In genomic region chr10:7667262-7668141, GRCh38 we compare ENCODE assay signal across 9 cellular contexts. TPM values are rescaled to one million over a fixed set of nuclear protein-coding genes. Genes with fewer than 3 reads are reported as not detected.
DNase-seq lines count a peak whose midpoint lies in the region; FAIRE-seq and TF ChIP-seq lines count a peak whose summit lies in the region.
"Had no signal": no experiment of that assay in that cellular context is flagged by ENCODE, and none has a peak within 500 bp of the region (broad histone marks: within the 10 kb centered on the region; RNA-seq: fewer than 3 reads in every experiment).

No MANE protein-coding gene starts in this region.

- H2BK5ac ChIP-seq in neuronal stem cell (ENCODE audit: low read length) = no peak overlapping the region

- peak overlapping the region; percentile 80 for H3K4me3 Mint-ChIP-seq in glutamatergic neuron (ENCODE audit: unreplicated experiment)

- peaks cover 2% of the 10 kb centered on the region for H3K9me3 Mint-ChIP-seq in glutamatergic neuron (ENCODE audit: unreplicated experiment)

- H3K27me3 Mint-ChIP-seq in glutamatergic neuron (ENCODE audit: unreplicated experiment) = peaks cover 22% of the 10 kb centered on the region

- peak overlapping the region; percentile 68 for H3K23ac ChIP-seq in neuronal stem cell (ENCODE audit: low read depth, low read length, poor library complexity)

- CTCF ChIA-PET in BJ (lab: Yijun Ruan, JAX) = no interaction called here
- CTCF ChIA-PET in HEK293T (lab: Yijun Ruan, JAX) = interaction anchor here (2.4 kb wide), 1 partner anchor 19 kb away, joined by 7 read pairs; no protein-coding TSS in a partner anchor

- H3K27ac ChIP-seq in Peyer's patch (peak overlapping the region in 3 of 4 donors; percentile 17 to 54 (median 25)), neuronal stem cell (replicated peaks; ENCODE audit: low read length) (no peak overlapping the region), caudate nucleus (ENCODE audit: low read depth, low read length) (no peak overlapping the region)
- H3K27ac ChIP-seq: HL-60 had no signal

- no peaks in the 10 kb centered on the region for H3K36me3 ChIP-seq in BJ (ENCODE audit: control insufficient read depth, insufficient read depth, low read length)
- H3K36me3 ChIP-seq in Peyer's patch = no peaks in the 10 kb centered on the region
- no peaks in the 10 kb centered on the region for H3K36me3 ChIP-seq in neuronal stem cell (replicated peaks in 1 of 2; ENCODE audit: control insufficient read depth in 2 of 2, insufficient read depth in 2 of 2, low read length in 2 of 2)

- no peak overlapping the region for H2BK12ac ChIP-seq in neuronal stem cell (ENCODE audit: low read length)

- H3K14ac ChIP-seq in neuronal stem cell (ENCODE audit: low read length) = no peak overlapping the region

- no CpG with 5 or more reads among the region's 44 CpGs for WGBS in neuronal stem cell (ENCODE audit: extremely low coverage in 2 of 2, insufficient read length in 2 of 2, insufficient replicate concordance in 1 of 2), 2 donors

- H2AFZ ChIP-seq in neuronal stem cell (ENCODE audit: low read length) = peak overlapping the region; percentile 40

- no peak overlapping the region for H2BK15ac ChIP-seq in neuronal stem cell (ENCODE audit: low read length)

- H3K4ac ChIP-seq in neuronal stem cell (ENCODE audit: low read length) = no peak overlapping the region

- no peaks in the 10 kb centered on the region for H3K36me3 Mint-ChIP-seq in glutamatergic neuron (ENCODE audit: unreplicated experiment)

- TF ChIP-seq POLR2A in Peyer's patch (IDR thresholded peaks at IDR 0.05) (no peak), GM12891 (IDR thresholded peaks at IDR 0.05; ENCODE audit: low read depth, low read length) (no peak)

- no peak overlapping the region for H4K8ac ChIP-seq in neuronal stem cell (ENCODE audit: low read depth, low read length)

- H3K4me1 ChIP-seq in Peyer's patch (no peaks in the 10 kb centered on the region), neuronal stem cell (ENCODE audit: control insufficient read depth in 2 of 2, insufficient read depth in 1 of 2, low read depth in 1 of 2, low read length in 2 of 2) (peaks cover 0 to 6% of the 10 kb centered on the region in 2 donors)

- H3K4me1 Mint-ChIP-seq in glutamatergic neuron (ENCODE audit: low read depth, unreplicated experiment) = peaks cover 12% of the 10 kb centered on the region

- peaks cover 0 to 5% (median 0%) of the 10 kb centered on the region in 4 donors for H3K9me3 ChIP-seq in Peyer's patch
- no peaks in the 10 kb centered on the region for H3K9me3 ChIP-seq in neuronal stem cell (replicated peaks in 1 of 2; ENCODE audit: control insufficient read depth in 2 of 2, insufficient read depth in 1 of 2, low read depth in 1 of 2, low read length in 2 of 2)

- POLR2A ChIA-PET in BJ (lab: Charles Lee) (no interaction called here), HEK293T (lab: Yijun Ruan, JAX) (no interaction called here)

- no peak for DNase-seq in BJ (ENCODE audit: low read depth)
- no peak for DNase-seq in Peyer's patch
- DNase-seq in glutamatergic neuron = peak; percentile 21
- DNase-seq in neuronal stem cell (ENCODE audit: low spot score) = peak; percentile 23
- DNase-seq in HEK293T (ENCODE audit: extremely low spot score) = no peak
- DNase-seq in GM12891 (ENCODE audit: insufficient read length, low spot score) = no peak
- DNase-seq in AG20443 (ENCODE audit: low spot score) = no peak
- DNase-seq in caudate nucleus (lab: John Stamatoyannopoulos, UW) = no peak

- H3K27me3 ChIP-seq in BJ (ENCODE audit: control insufficient read depth, insufficient read depth, low read length) (no peaks in the 10 kb centered on the region; the same call in 1 of the 2 replicates), Peyer's patch (peaks cover 0 to 5% of the 10 kb centered on the region in 2 donors), neuronal stem cell (ENCODE audit: control insufficient read depth in 3 of 3, insufficient read depth in 3 of 3, low read depth in 1 of 3, low read length in 3 of 3) (peaks cover 4 to 46% (median 26%) of the 10 kb centered on the region in 3 experiments)

- no peak overlapping the region for H3K27ac Mint-ChIP-seq in glutamatergic neuron (ENCODE audit: unreplicated experiment)

- peak overlapping the region; percentile 34 for H3K4me3 ChIP-seq in BJ (ENCODE audit: low read depth, low read length)
- peak overlapping the region in 3 of 4 donors; percentile 30 to 61 (median 34) for H3K4me3 ChIP-seq in Peyer's patch
- peak overlapping the region in 1 of 2 donors; percentile 76 for H3K4me3 ChIP-seq in neuronal stem cell (ENCODE audit: low read length in 2 of 2)

- H4K91ac ChIP-seq in neuronal stem cell (ENCODE audit: low read depth, low read length, poor library complexity) = no peak overlapping the region

- no peak overlapping the region for H2AK5ac ChIP-seq in neuronal stem cell (ENCODE audit: low read depth, low read length)

- H3K18ac ChIP-seq in neuronal stem cell (ENCODE audit: low read length) = peak overlapping the region; percentile 69

- no peak overlapping the region for H2BK120ac ChIP-seq in neuronal stem cell (ENCODE audit: low read depth, low read length)

- H3K4me2 ChIP-seq in neuronal stem cell (ENCODE audit: insufficient read depth, low read length, poor library complexity, severe bottlenecking) = peak overlapping the region; percentile 87

- FAIRE-seq in GM12891 (lab: Jason Lieb, UNC) = no peak

- no peak for TF ChIP-seq CTCF in BJ (IDR thresholded peaks at IDR 0.05; ENCODE audit: insufficient read depth, low read depth, low read length)
- TF ChIP-seq CTCF in Peyer's patch (IDR thresholded peaks at IDR 0.05) = no peak
- TF ChIP-seq CTCF in glutamatergic neuron (IDR thresholded peaks at IDR 0.05; ENCODE audit: partially characterized antibody, unreplicated experiment) = no peak

- no peaks in the 10 kb centered on the region for H3K79me1 ChIP-seq in neuronal stem cell (ENCODE audit: low read depth, low read length)

- H3K9ac ChIP-seq in neuronal stem cell (ENCODE audit: low read depth, low read length, poor library complexity) = peak overlapping the region; percentile 54

TF ChIP-seq in HEK293T, 16 proteins besides CTCF, POLR2A, EP300 and RAD21 (continues in another document):
- TF ChIP-seq LEF1 (IDR thresholded peaks at IDR 0.05; ENCODE audit: borderline replicate concordance) (no peak), NFRKB (IDR thresholded peaks at IDR 0.05) (no peak), FOXA1 (IDR thresholded peaks at IDR 0.05) (no peak), TARDBP (IDR thresholded peaks at IDR 0.05) (no peak), HDGF (IDR thresholded peaks at IDR 0.05; ENCODE audit: borderline replicate concordance) (no peak), CTBP1 (IDR thresholded peaks at IDR 0.05; ENCODE audit: borderline replicate concordance) (no peak), ELF4 (IDR thresholded peaks at IDR 0.05) (no peak), FOXM1 (IDR thresholded peaks at IDR 0.05; ENCODE audit: borderline replicate concordance) (no peak), ZNF384 (IDR thresholded peaks at IDR 0.05) (no peak), BHLHE40 (IDR thresholded peaks at IDR 0.05; ENCODE audit: borderline replicate concordance) (no peak), L3MBTL2 (conservative IDR thresholded peaks at IDR 0.05) (no peak), ARNT (IDR thresholded peaks at IDR 0.05) (no peak)
- TF ChIP-seq, protein P1, sequence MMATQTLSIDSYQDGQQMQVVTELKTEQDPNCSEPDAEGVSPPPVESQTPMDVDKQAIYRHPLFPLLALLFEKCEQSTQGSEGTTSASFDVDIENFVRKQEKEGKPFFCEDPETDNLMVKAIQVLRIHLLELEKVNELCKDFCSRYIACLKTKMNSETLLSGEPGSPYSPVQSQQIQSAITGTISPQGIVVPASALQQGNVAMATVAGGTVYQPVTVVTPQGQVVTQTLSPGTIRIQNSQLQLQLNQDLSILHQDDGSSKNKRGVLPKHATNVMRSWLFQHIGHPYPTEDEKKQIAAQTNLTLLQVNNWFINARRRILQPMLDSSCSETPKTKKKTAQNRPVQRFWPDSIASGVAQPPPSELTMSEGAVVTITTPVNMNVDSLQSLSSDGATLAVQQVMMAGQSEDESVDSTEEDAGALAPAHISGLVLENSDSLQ (IDR thresholded peaks at IDR 0.05) = no peak

TF ChIP-seq in GM12891, 5 proteins besides CTCF, POLR2A, EP300 and RAD21:
- TF ChIP-seq TAF1 (IDR thresholded peaks at IDR 0.05; ENCODE audit: low read depth, low read length) (no peak), POLR2AphosphoS5 (IDR thresholded peaks at IDR 0.05; ENCODE audit: low read depth, low read length) (no peak), POU2F2 (IDR thresholded peaks at IDR 0.05; ENCODE audit: low read depth, low read length) (no peak)

RNA-seq across cellular contexts. Expression of gene ITIH5, which starts 0.7 kb away (rescaled TPM):
- polyA plus RNA-seq in BJ (2011; rRNA removed) = 8.9 and 10.3 TPM in 2 replicates
- polyA minus RNA-seq in BJ (2011; rRNA and poly(A)+ RNA removed) = 4.0 and 5.5 TPM in 2 replicates
- total RNA-seq in Peyer's patch (10 to 100 TPM in 1 of 4 donors, 1 to 10 TPM in 3; 1.9 to 29.7 (median 4.9) TPM), glutamatergic neuron (ENCODE audit: unreplicated experiment) (0.29 TPM)
- 0.36 TPM for polyA plus RNA-seq in neuronal stem cell (2013, experiment 1 of 2)
- polyA plus RNA-seq in neuronal stem cell (2013, experiment 2 of 2) = 0.37 TPM
- 0.04 TPM for polyA plus RNA-seq in GM12891 (2012; ENCODE audit: low read depth, missing spikeins)

RNA-seq across cellular contexts. Expression of gene ITIH2, which starts 35.6 kb away (rescaled TPM):
- not detected in 2 replicates for polyA plus RNA-seq in BJ (2011; rRNA removed)
- not detected in 2 replicates for polyA minus RNA-seq in BJ (2011; rRNA and poly(A)+ RNA removed)
- not detected for total RNA-seq in Peyer's patch
- not detected for total RNA-seq in glutamatergic neuron (ENCODE audit: unreplicated experiment)
- polyA plus RNA-seq in neuronal stem cell (2013, experiment 1 of 2) = not detected
- not detected for polyA plus RNA-seq in neuronal stem cell (2013, experiment 2 of 2)
- polyA plus RNA-seq in GM12891 (2012; ENCODE audit: low read depth, missing spikeins) = not detected

Comparison
In these comparisons a context has a peak if more than half of its experiments do, and no peak if none do; other contexts are left out.
1. DNase-seq: peak in glutamatergic neuron (single experiment) and neuronal stem cell (single experiment); none in BJ (single experiment), Peyer's patch (0 of 3), HEK293T (single experiment), GM12891 (single experiment), AG20443 (single experiment) and caudate nucleus (0 of 61).
2. H3K27ac ChIP-seq: peak in Peyer's patch (3 of 4); none in neuronal stem cell (single experiment) and caudate nucleus (single experiment).